ENCODE assay signal across 8 cellular contexts in genomic region chr1:35769188-35769758, GRCh38. TPM values are rescaled to one million over a fixed set of nuclear protein-coding genes. Genes with fewer than 3 reads are reported as not detected.
DNase-seq lines count a peak whose midpoint lies in the region; ATAC-seq and TF ChIP-seq lines count a peak whose summit lies in the region.

No MANE protein-coding gene starts in this region.

- H3K36me3 ChIP-seq in DND-41 (ENCODE audit: insufficient read depth, low read length) (peaks cover 19% of the 10 kb centered on the region), Panc1 (ENCODE audit: control insufficient read depth, insufficient read depth, low read length) (no peaks in the 10 kb centered on the region; the same call in 1 of the 2 replicates)

- no peaks in the 10 kb centered on the region for H3K27me3 Mint-ChIP-seq in natural killer cell (ENCODE audit: low read depth in 2 of 2)

- H3K4me1 ChIP-seq in DND-41 (ENCODE audit: insufficient read depth, low read length) (peaks cover 40% of the 10 kb centered on the region), Panc1 (ENCODE audit: control insufficient read depth, insufficient read depth, low read length) (peaks cover 10% of the 10 kb centered on the region)

- H3K4me3 Mint-ChIP-seq in natural killer cell, result peak overlapping the region; percentile 86

- DNase-seq in DND-41 (peak; percentile 92), KBM-7 (peak; percentile 89), Panc1 (ENCODE audit: low read depth, low spot score) (peak; percentile 57), activated T-helper 1 cell treated with Interleukin-2 at 50 U/mL for 16 hours (ENCODE audit: low read depth) (peak; percentile 66), fibroblast of mammary gland (ENCODE audit: low read depth) (peak; percentile 78), natural killer cell (peak; percentile 71)
- DNase-seq in stimulated activated naive CD4-positive, alpha-beta T cell (lab: John Stamatoyannopoulos, UW), result peak; percentile 56 to 78 (median 73)

- no peaks in the 10 kb centered on the region for H3K9me3 ChIP-seq in DND-41 (ENCODE audit: insufficient read depth, low read length, severe bottlenecking)
- no peaks in the 10 kb centered on the region for H3K9me3 ChIP-seq in Panc1 (ENCODE audit: control insufficient read depth, insufficient read depth, low read depth, low read length)

- H3K9ac ChIP-seq in DND-41 (ENCODE audit: low read depth, low read length), result peak overlapping the region; percentile 92

- POLR2A ChIA-PET in Panc1 (lab: Charles Lee), result interaction anchor here (1.2 kb wide), 1 partner anchor 54 kb away, joined by 4 read pairs; no protein-coding TSS in a partner anchor

- intact Hi-C loops in Panc1 (cut with micrococcal nuclease; ENCODE audit: unreplicated experiment), result no loop called here
- intact Hi-C loops in natural killer cell (cut with micrococcal nuclease), result no loop called here

- peaks cover 54% of the 10 kb centered on the region for H3K79me2 ChIP-seq in DND-41 (ENCODE audit: insufficient read depth, low read length)

- no TSS peak for BruUV-seq in Panc1 (replicated peaks; lab: Mats Ljungman, UMichigan)

- ATAC-seq in DND-41 (ENCODE audit: insufficient read depth, low read depth) (peak; percentile 82), GM21723 (IDR thresholded peaks at IDR 0.05; ENCODE audit: unreplicated experiment) (peak; percentile 86), Panc1 (peak; percentile 96), natural killer cell (peak; percentile 79 to 91 (median 84))

- TF ChIP-seq CTCF in DND-41 (IDR thresholded peaks at IDR 0.05; ENCODE audit: borderline replicate concordance, extremely low read depth, low read length, poor library complexity, severe bottlenecking) (peak; percentile 32), Panc1 (IDR thresholded peaks at IDR 0.05) (no peak), fibroblast of mammary gland (conservative IDR thresholded peaks at IDR 0.05; ENCODE audit: control insufficient read depth, insufficient read depth, low read depth, low read length) (no peak), natural killer cell (IDR thresholded peaks at IDR 0.05) (no peak)

- H3K4me1 Mint-ChIP-seq in natural killer cell, result peaks cover 5 to 11% of the 10 kb centered on the region in 2 donors

- H3K27ac Mint-ChIP-seq in natural killer cell, result peak overlapping the region; percentile 88 to 93

- no peaks in the 10 kb centered on the region for H3K9me3 Mint-ChIP-seq in natural killer cell

- H3K27ac ChIP-seq in DND-41 (ENCODE audit: low read length), result peak overlapping the region; percentile 88
- peak overlapping the region; percentile 88 for H3K27ac ChIP-seq in Panc1 (ENCODE audit: low read length)

- CTCF ChIA-PET in Panc1 (lab: Charles Lee), result no interaction called here

- H3K27me3 ChIP-seq in DND-41 (ENCODE audit: insufficient read depth, low read length, poor library complexity) (no peaks in the 10 kb centered on the region), Panc1 (ENCODE audit: control insufficient read depth, insufficient read depth, low read length) (no peaks in the 10 kb centered on the region)

- peak overlapping the region; percentile 93 for H3K4me2 ChIP-seq in DND-41 (ENCODE audit: insufficient read depth, low read length)

- H2AFZ ChIP-seq in DND-41 (ENCODE audit: low read depth, low read length), result peak overlapping the region; percentile 91

- peak overlapping the region; percentile 50 to 69 for H3K4me3 ChIP-seq in DND-41 (ENCODE audit: low read depth in 1 of 2, low read length in 2 of 2)
- peak overlapping the region; percentile 73 to 87 for H3K4me3 ChIP-seq in Panc1 (ENCODE audit: low read depth in 2 of 2, low read length in 2 of 2)
- H3K4me3 ChIP-seq in fibroblast of mammary gland (ENCODE audit: control insufficient read depth, low read depth, low read length), result peak overlapping the region; percentile 80

- no peaks in the 10 kb centered on the region for H3K36me3 Mint-ChIP-seq in natural killer cell

- in situ Hi-C loops in KBM-7 (cut with MboI; ENCODE audit: low pct_unique_long_range_greater_than_20kb, low sequenced_read_pairs), result no loop called here
- in situ Hi-C loops in Panc1 (cut with HindIII; ENCODE audit: low pct_unique_long_range_greater_than_20kb, low sequenced_read_pairs), result no loop called here

- H4K20me1 ChIP-seq in DND-41 (ENCODE audit: insufficient read depth, low read length), result peaks cover 21% of the 10 kb centered on the region; the same call in 1 of the 2 replicates

RNA-seq across cellular contexts. Expression of gene CLSPN, which starts 0.5 kb away (rescaled TPM):
- total RNA-seq in Panc1 (2021; ENCODE audit: unreplicated experiment), result 52.1 TPM
- polyA plus RNA-seq in Panc1 (2012; ENCODE audit: insufficient read length), result 6.5 TPM
- total RNA-seq in natural killer cell, result 1 to 10 TPM; 1.9 to 4.9 (median 2.4) TPM

RNA-seq across cellular contexts. Expression of gene AGO4, which starts 38.5 kb away (rescaled TPM):
- 14.8 TPM for total RNA-seq in Panc1 (2021; ENCODE audit: unreplicated experiment)
- polyA plus RNA-seq in Panc1 (2012; ENCODE audit: insufficient read length), result 12.7 TPM
- total RNA-seq in natural killer cell, result 10 to 100 TPM; 21.8 to 32.0 (median 31.7) TPM

RNA-seq across cellular contexts. Expression of gene C1orf216, which starts 50.6 kb away (rescaled TPM):
- total RNA-seq in Panc1 (2021; ENCODE audit: unreplicated experiment) (28.0 TPM), natural killer cell (10 to 100 TPM in 2 of 3 donors, 1 to 10 TPM in 1; 8.0 to 14.1 (median 13.0) TPM)
- 24.0 TPM for polyA plus RNA-seq in Panc1 (2012; ENCODE audit: insufficient read length)

Comparison
In these comparisons a context has a peak if more than half of its experiments do, and no peak if none do; other contexts are left out.
1. Peak in every context shown above with its lines: DNase-seq, ATAC-seq, H3K4me3 ChIP-seq and H3K27ac ChIP-seq.